In genomic region chr6:144036064-144036873, GRCh38 we compare ENCODE assay signal across 8 cellular contexts. TPM values are rescaled to one million over a fixed set of nuclear protein-coding genes. Genes with fewer than 3 reads are reported as not detected.
DNase-seq lines count a peak whose midpoint lies in the region; ATAC-seq and TF ChIP-seq lines count a peak whose summit lies in the region.

No MANE protein-coding gene starts in this region.

- no peaks in the 10 kb centered on the region for H3K79me2 ChIP-seq in MM.1S (ENCODE audit: low read length)

- H3K36me3 ChIP-seq in MM.1S (replicated peaks; ENCODE audit: insufficient read depth, low read length): no peaks in the 10 kb centered on the region

- H3F3A ChIP-seq in MM.1S (ENCODE audit: insufficient read depth, low read length): no peaks in the 10 kb centered on the region

- H3K27ac Mint-ChIP-seq in activated T-cell treated with anti-CD3 and anti-CD28 coated beads, Interleukin-2, amount 50 U/mL, for 24 hours: peak overlapping the region; percentile 0

- peaks cover 14% of the 10 kb centered on the region for H3K4me1 Mint-ChIP-seq in activated T-cell treated with anti-CD3 and anti-CD28 coated beads, Interleukin-2, amount 50 U/mL, for 24 hours (ENCODE audit: low read depth)

- TF ChIP-seq CTCF in fibroblast of villous mesenchyme (IDR thresholded peaks at IDR 0.05; ENCODE audit: insufficient read depth, low read depth, low read length) (no peak), MM.1S (IDR thresholded peaks at IDR 0.05; ENCODE audit: low read length) (no peak)

- H3K4me1 ChIP-seq in MM.1S (ENCODE audit: low read length): no peaks in the 10 kb centered on the region

- no peak overlapping the region for H3K4me3 Mint-ChIP-seq in activated T-cell treated with anti-CD3 and anti-CD28 coated beads, Interleukin-2, amount 50 U/mL, for 24 hours

- H3K27me3 ChIP-seq in MM.1S (replicated peaks; ENCODE audit: insufficient read depth, low read length): no peaks in the 10 kb centered on the region

- H3K27ac ChIP-seq in MM.1S (ENCODE audit: low read length): no peak overlapping the region

- H3K9me3 ChIP-seq in MM.1S (replicated peaks; ENCODE audit: insufficient read depth, low read length): no peaks in the 10 kb centered on the region

- no peaks in the 10 kb centered on the region for H3K36me3 Mint-ChIP-seq in activated T-cell treated with anti-CD3 and anti-CD28 coated beads, Interleukin-2, amount 50 U/mL, for 24 hours (ENCODE audit: low read depth)

- no peaks in the 10 kb centered on the region for H3K27me3 Mint-ChIP-seq in activated T-cell treated with anti-CD3 and anti-CD28 coated beads, Interleukin-2, amount 50 U/mL, for 24 hours

- no peak overlapping the region for H3K4me2 ChIP-seq in MM.1S (ENCODE audit: low read depth, low read length)

- no peaks in the 10 kb centered on the region for H3K9me2 ChIP-seq in MM.1S (replicated peaks; ENCODE audit: insufficient read depth, low read length)

- peaks cover 6% of the 10 kb centered on the region for H3K9me3 Mint-ChIP-seq in activated T-cell treated with anti-CD3 and anti-CD28 coated beads, Interleukin-2, amount 50 U/mL, for 24 hours

- H3K4me3 ChIP-seq in fibroblast of villous mesenchyme (ENCODE audit: low read depth, low read length) (peak overlapping the region; percentile 42), MM.1S (ENCODE audit: low read length) (no peak overlapping the region)

- peak; percentile 59 for ATAC-seq in HG02840 (IDR thresholded peaks at IDR 0.05; ENCODE audit: low FRiP score, unreplicated experiment)

- H3K9ac ChIP-seq in MM.1S (ENCODE audit: low read length): no peak overlapping the region

- no peak for DNase-seq in activated T-cell treated with anti-CD3 and anti-CD28 coated beads, Interleukin-2, amount 50 U/mL, for 24 hours
- DNase-seq in activated T-cell treated with anti-CD3 and anti-CD28 coated beads, Interleukin-2, amount 50 U/mL, for 1 hour: no peak
- peak; percentile 53 for DNase-seq in SKM-1 (lab: John Stamatoyannopoulos, UW; ENCODE audit: unreplicated experiment)
- peak; percentile 61 for DNase-seq in fibroblast of villous mesenchyme (ENCODE audit: low read depth)
- DNase-seq in pons (ENCODE audit: low spot score): peak; percentile 72
- no peak for DNase-seq in effector CD8-positive, alpha-beta T cell (lab: John Stamatoyannopoulos, UW)
- DNase-seq in MM.1S: no peak

- no peak overlapping the region for H2AFZ ChIP-seq in MM.1S (ENCODE audit: low read length)

- H4K20me1 ChIP-seq in MM.1S (ENCODE audit: insufficient read depth, low read length): no peaks in the 10 kb centered on the region

RNA-seq across cellular contexts. Expression of gene PLAGL1, which starts 28.2 kb away (rescaled TPM):
- 12.1 and 13.5 TPM in 2 replicates for total RNA-seq in fibroblast of villous mesenchyme

RNA-seq across cellular contexts. Expression of gene SF3B5, which starts 59.1 kb away (rescaled TPM):
- total RNA-seq in fibroblast of villous mesenchyme: 78.6 and 92.8 TPM in 2 replicates

Comparison
In these comparisons a context has a peak if more than half of its experiments do, and no peak if none do; other contexts are left out.
1. DNase-seq: peak in SKM-1 (single experiment), fibroblast of villous mesenchyme (single experiment) and pons (single experiment); none in activated T-cell treated with anti-CD3 and anti-CD28 coated beads, Interleukin-2, amount 50 U/mL, for 24 hours (single experiment), activated T-cell treated with anti-CD3 and anti-CD28 coated beads, Interleukin-2, amount 50 U/mL, for 1 hour (single experiment), effector CD8-positive, alpha-beta T cell (single experiment) and MM.1S (single experiment).